9 cellular contexts compared by ENCODE assay signal in genomic region chr2:88754585-88755305, GRCh38.
DNase-seq lines count a peak whose midpoint lies in the region; ATAC-seq and TF ChIP-seq lines count a peak whose summit lies in the region.
"Had no signal": no experiment of that assay in that cellular context is flagged by ENCODE, and none has a peak within 500 bp of the region (broad histone marks: within the 10 kb centered on the region; RNA-seq: fewer than 3 reads in every experiment).

No MANE protein-coding gene starts in this region.

- peak overlapping the region; percentile 57 for H3K27ac ChIP-seq in CD4-positive, CD25-positive, alpha-beta regulatory T cell (ENCODE audit: insufficient read depth, low read length, poor library complexity, severe bottlenecking)
- H3K27ac ChIP-seq in SU-DHL-6 (ENCODE audit: low read depth, low read length) (peak overlapping the region; percentile 94), spleen (peak overlapping the region in 4 of 8 donors; percentile 30 to 60 (median 54))

- peak overlapping the region in 3 of 4 donors; percentile 20 to 58 (median 39) for H3K4me3 Mint-ChIP-seq in CD4-positive, CD25-positive, alpha-beta regulatory T cell

- peaks cover 12% of the 10 kb centered on the region for H3K4me1 ChIP-seq in CD4-positive, CD25-positive, alpha-beta regulatory T cell (ENCODE audit: control insufficient read depth, insufficient read depth, low read length, poor library complexity, severe bottlenecking)
- H3K4me1 ChIP-seq in spleen, result peaks cover 0 to 15% (median 2%) of the 10 kb centered on the region in 6 donors

- H2AFZ ChIP-seq in SU-DHL-6 (ENCODE audit: low read depth, low read length, severe bottlenecking), result no peak overlapping the region

- peaks cover 0 to 14% (median 4%) of the 10 kb centered on the region in 7 donors for H3K9me3 Mint-ChIP-seq in CD4-positive, CD25-positive, alpha-beta regulatory T cell

- peaks cover 37% of the 10 kb centered on the region for H3K36me3 Mint-ChIP-seq in CD4-positive, CD25-positive, alpha-beta regulatory T cell

- peak overlapping the region; percentile 53 for H3K4me2 ChIP-seq in SU-DHL-6 (ENCODE audit: low read depth, low read length, poor library complexity, severe bottlenecking)

- peak overlapping the region; percentile 44 for H3K9ac ChIP-seq in SU-DHL-6 (ENCODE audit: low read length)

- peaks cover 30% of the 10 kb centered on the region for H3K36me3 ChIP-seq in CD4-positive, CD25-positive, alpha-beta regulatory T cell (ENCODE audit: control insufficient read depth, insufficient read depth, low read length)
- H3K36me3 ChIP-seq in SU-DHL-6 (ENCODE audit: low read length), result peaks cover 5% of the 10 kb centered on the region; the same call in 1 of the 2 replicates
- peaks cover 0 to 51% (median 22%) of the 10 kb centered on the region in 6 donors for H3K36me3 ChIP-seq in spleen

- POLR2A ChIA-PET in HEK293T (lab: Yijun Ruan, JAX), result no interaction called here

- peak overlapping the region; percentile 80 to 96 (median 95) for H3K27ac Mint-ChIP-seq in CD4-positive, CD25-positive, alpha-beta regulatory T cell

- H3K9me2 ChIP-seq in SU-DHL-6 (replicated peaks; ENCODE audit: insufficient read depth, low read length), result no peaks in the 10 kb centered on the region

- peaks cover 7 to 8% of the 10 kb centered on the region in 2 experiments for H3K9me3 ChIP-seq in CD4-positive, CD25-positive, alpha-beta regulatory T cell (ENCODE audit: control insufficient read depth in 2 of 2, low read length in 2 of 2)
- no peaks in the 10 kb centered on the region for H3K9me3 ChIP-seq in SU-DHL-6 (ENCODE audit: insufficient read depth, low read length)
- H3K9me3 ChIP-seq in spleen, result peaks cover 2 to 25% (median 21%) of the 10 kb centered on the region in 8 donors

- WGBS in spleen, 5 donors, result 48 to 58% (median 53%) methylated on average over 6 of the region's 6 CpGs

- H3K27me3 Mint-ChIP-seq in CD4-positive, CD25-positive, alpha-beta regulatory T cell, result no peaks in the 10 kb centered on the region

- H3K27me3 ChIP-seq in CD4-positive, CD25-positive, alpha-beta regulatory T cell (ENCODE audit: control insufficient read depth, insufficient read depth, low read length), result no peaks in the 10 kb centered on the region
- H3K27me3 ChIP-seq in SU-DHL-6 (ENCODE audit: low read length), result no peaks in the 10 kb centered on the region
- no peaks in the 10 kb centered on the region for H3K27me3 ChIP-seq in spleen (replicated peaks in 1 of 7)

- no peaks in the 10 kb centered on the region for H3K79me2 ChIP-seq in SU-DHL-6 (ENCODE audit: insufficient read depth, low read length)

- intact Hi-C loops in spleen (cut with DNase I; ENCODE audit: low total_unique reads), result no loop called here

- ATAC-seq in CD4-positive, CD25-positive, alpha-beta regulatory T cell (ENCODE audit: low read depth in 2 of 2), result peak in 1 of 2 donors; percentile 12
- peak; percentile 17 for ATAC-seq in GM19043 (IDR thresholded peaks at IDR 0.05; ENCODE audit: low read depth, unreplicated experiment)
- peak; percentile 27 for ATAC-seq in HG02981 (IDR thresholded peaks at IDR 0.05; ENCODE audit: unreplicated experiment)

- no peak for TF ChIP-seq POLR2A in spleen (IDR thresholded peaks at IDR 0.05)

- no peaks in the 10 kb centered on the region for H4K20me1 ChIP-seq in SU-DHL-6 (ENCODE audit: low read depth, low read length)

- H3K4me3 ChIP-seq in CD4-positive, CD25-positive, alpha-beta regulatory T cell (ENCODE audit: low read depth, low read length), result peak overlapping the region; percentile 4
- H3K4me3 ChIP-seq in SU-DHL-6 (ENCODE audit: insufficient read depth, low read length, poor library complexity, severe bottlenecking), result peak overlapping the region; percentile 7
- H3K4me3 ChIP-seq in spleen, result no peak overlapping the region

- DNase-seq in CD4-positive, CD25-positive, alpha-beta regulatory T cell, result peak in 1 of 3 donors; percentile 16
- DNase-seq in NCI-H1105 treated with DMSO at 0.1 percent for 48 hours (lab: John Stamatoyannopoulos, UW) (no peak), NCI-H2107 (lab: John Stamatoyannopoulos, UW) (no peak), HEK293T (ENCODE audit: extremely low spot score) (no peak), spleen (no peak)
- DNase-seq: activated CD4-positive, alpha-beta T cell treated with anti-CD3 and anti-CD28 coated beads for 1 hour had no signal

- H3F3A ChIP-seq in SU-DHL-6 (ENCODE audit: insufficient read depth), result peaks cover 36% of the 10 kb centered on the region

- TF ChIP-seq CTCF in SU-DHL-6 (IDR thresholded peaks at IDR 0.05; ENCODE audit: insufficient read depth, low read length, poor library complexity, severe bottlenecking) (no peak), spleen (IDR thresholded peaks at IDR 0.05 in 8 of 11, conservative IDR thresholded peaks at IDR 0.05 in 3 of 11) (no peak)

- CTCF ChIA-PET in HEK293T (lab: Yijun Ruan, JAX), result no interaction called here

- H3K4me1 Mint-ChIP-seq in CD4-positive, CD25-positive, alpha-beta regulatory T cell, result peaks cover 14 to 41% (median 19%) of the 10 kb centered on the region in 4 donors

TF ChIP-seq in HEK293T, 16 proteins besides CTCF, POLR2A, EP300 and RAD21:
- TF ChIP-seq BHLHE40 (IDR thresholded peaks at IDR 0.05; ENCODE audit: borderline replicate concordance), result no peak
- TF ChIP-seq, protein P1, sequence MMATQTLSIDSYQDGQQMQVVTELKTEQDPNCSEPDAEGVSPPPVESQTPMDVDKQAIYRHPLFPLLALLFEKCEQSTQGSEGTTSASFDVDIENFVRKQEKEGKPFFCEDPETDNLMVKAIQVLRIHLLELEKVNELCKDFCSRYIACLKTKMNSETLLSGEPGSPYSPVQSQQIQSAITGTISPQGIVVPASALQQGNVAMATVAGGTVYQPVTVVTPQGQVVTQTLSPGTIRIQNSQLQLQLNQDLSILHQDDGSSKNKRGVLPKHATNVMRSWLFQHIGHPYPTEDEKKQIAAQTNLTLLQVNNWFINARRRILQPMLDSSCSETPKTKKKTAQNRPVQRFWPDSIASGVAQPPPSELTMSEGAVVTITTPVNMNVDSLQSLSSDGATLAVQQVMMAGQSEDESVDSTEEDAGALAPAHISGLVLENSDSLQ (IDR thresholded peaks at IDR 0.05), result no peak
- no peak for TF ChIP-seq FOXA1 (IDR thresholded peaks at IDR 0.05)
- no peak for TF ChIP-seq L3MBTL2 (conservative IDR thresholded peaks at IDR 0.05)
- TF ChIP-seq CTBP1 (IDR thresholded peaks at IDR 0.05; ENCODE audit: borderline replicate concordance), result no peak
- TF ChIP-seq TARDBP (IDR thresholded peaks at IDR 0.05), result no peak
- no peak for TF ChIP-seq ELF4 (IDR thresholded peaks at IDR 0.05)
- no peak for TF ChIP-seq ZNF384 (IDR thresholded peaks at IDR 0.05)
- TF ChIP-seq NFRKB (IDR thresholded peaks at IDR 0.05), result no peak
- TF ChIP-seq SP1 (IDR thresholded peaks at IDR 0.05), result no peak
- no peak for TF ChIP-seq LEF1 (IDR thresholded peaks at IDR 0.05; ENCODE audit: borderline replicate concordance)
- no peak for TF ChIP-seq ARNT (IDR thresholded peaks at IDR 0.05)
- TF ChIP-seq HDGF (IDR thresholded peaks at IDR 0.05; ENCODE audit: borderline replicate concordance), result no peak
- no peak for TF ChIP-seq FOXM1 (IDR thresholded peaks at IDR 0.05; ENCODE audit: borderline replicate concordance)
- no peak for TF ChIP-seq SUZ12 (IDR thresholded peaks at IDR 0.05)
- no peak for TF ChIP-seq FOXK2 (IDR thresholded peaks at IDR 0.05)

Comparison
In these comparisons a context has a peak if more than half of its experiments do, and no peak if none do; other contexts are left out.
1. H3K4me3 ChIP-seq: peak in CD4-positive, CD25-positive, alpha-beta regulatory T cell (single experiment) and SU-DHL-6 (single experiment); none in spleen (0 of 8).